ENCODE assay signal across 8 cellular contexts in the genomic region with DNA sequence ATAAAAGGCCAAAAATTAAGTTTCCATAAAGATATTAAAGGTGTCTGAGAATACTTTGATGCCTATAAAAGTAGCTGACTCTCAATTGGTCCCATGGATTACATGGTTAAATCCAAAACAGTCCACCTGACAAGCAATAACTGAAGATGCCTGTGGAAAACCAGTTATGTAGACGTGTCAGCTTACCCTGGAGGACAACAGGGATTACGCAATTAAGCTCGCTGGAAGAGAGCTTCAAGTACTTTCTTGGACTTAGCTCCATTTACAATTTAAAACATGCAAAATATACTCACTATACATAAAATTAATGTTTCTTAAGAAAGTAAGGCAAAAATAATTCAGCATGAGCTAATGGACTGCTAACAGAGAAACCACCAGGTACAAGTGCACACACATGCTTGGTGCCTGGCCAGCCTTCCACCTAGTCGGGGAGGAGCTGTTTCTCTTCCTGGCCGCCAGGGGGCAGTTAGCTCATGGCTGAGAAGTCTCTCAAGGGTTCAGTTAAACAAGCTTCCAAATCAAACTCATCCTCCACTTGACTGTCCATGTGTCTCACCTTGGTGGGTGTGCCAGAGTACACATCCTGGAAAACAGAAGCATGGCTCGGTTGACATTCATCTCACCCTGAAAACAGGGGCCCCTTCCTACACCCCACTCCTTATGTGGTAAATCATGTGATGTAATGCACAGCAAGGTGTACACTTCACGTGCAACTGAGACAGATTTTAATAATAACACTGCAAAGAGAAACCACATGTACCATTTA. TPM values are rescaled to one million over a fixed set of nuclear protein-coding genes. Genes with fewer than 3 reads are reported as not detected.
DNase-seq lines count a peak whose midpoint lies in the region; ATAC-seq and TF ChIP-seq lines count a peak whose summit lies in the region.

No MANE protein-coding gene starts in this region.

- no peak overlapping the region for H3K4me3 Mint-ChIP-seq in activated CD4-positive, alpha-beta T cell treated with anti-CD3 and anti-CD28 coated beads, Interleukin-2, amount 10 ng/mL, durations not matched to agents 24 days and 14 days
- no peak overlapping the region for H3K4me3 Mint-ChIP-seq in memory B cell

- peak overlapping the region; percentile 39 for H3K27ac Mint-ChIP-seq in activated CD4-positive, alpha-beta T cell treated with anti-CD3 and anti-CD28 coated beads, Interleukin-2, amount 10 ng/mL, durations not matched to agents 24 days and 14 days
- H3K27ac Mint-ChIP-seq in memory B cell, result no peak overlapping the region

- intact Hi-C loops in activated CD4-positive, alpha-beta T cell treated with anti-CD3 and anti-CD28 coated beads, Interleukin-2, amount 10 ng/mL, durations not matched to agents 24 days and 14 days (cut with micrococcal nuclease), result loop anchor here (1.0 kb wide), 2 partner anchors 17 to 33 kb away; no protein-coding TSS in a partner anchor

- H3K4me1 Mint-ChIP-seq in activated CD4-positive, alpha-beta T cell treated with anti-CD3 and anti-CD28 coated beads, Interleukin-2, amount 10 ng/mL, durations not matched to agents 24 days and 14 days, result peaks cover 7% of the 10 kb centered on the region
- peaks cover 3% of the 10 kb centered on the region for H3K4me1 Mint-ChIP-seq in memory B cell

- ATAC-seq in HG03280 (IDR thresholded peaks at IDR 0.05; ENCODE audit: unreplicated experiment), result peak; percentile 84
- peak; percentile 98 for ATAC-seq in memory B cell (ENCODE audit: low read depth)
- ATAC-seq in HG03139 (IDR thresholded peaks at IDR 0.05; ENCODE audit: unreplicated experiment), result no peak

- H3K27me3 Mint-ChIP-seq in activated CD4-positive, alpha-beta T cell treated with anti-CD3 and anti-CD28 coated beads, Interleukin-2, amount 10 ng/mL, durations not matched to agents 24 days and 14 days, result no peaks in the 10 kb centered on the region
- H3K27me3 Mint-ChIP-seq in memory B cell, result no peaks in the 10 kb centered on the region

- DNase-seq in GM13977 (ENCODE audit: low spot score), result peak; percentile 79
- DNase-seq in NCI-H69 (lab: John Stamatoyannopoulos, UW), result peak; percentile 67
- peak; percentile 93 for DNase-seq in activated CD4-positive, alpha-beta T cell treated with anti-CD3 and anti-CD28 coated beads, Interleukin-2, amount 10 ng/mL, durations not matched to agents 24 days and 14 days
- peak; percentile 90 for DNase-seq in dermis blood vessel endothelial cell
- peak; percentile 72 to 81 for DNase-seq in memory B cell (ENCODE audit: low spot score in 2 of 2)
- peak; percentile 29 to 53 for DNase-seq in stimulated activated CD8-positive, alpha-beta memory T cell treated with anti-CD3 and anti-CD28 coated beads, Interleukin-15, amount 100 ng/mL, for 4 hours (ENCODE audit: low read depth in 2 of 2)

- H3K9me3 Mint-ChIP-seq in activated CD4-positive, alpha-beta T cell treated with anti-CD3 and anti-CD28 coated beads, Interleukin-2, amount 10 ng/mL, durations not matched to agents 24 days and 14 days, result no peaks in the 10 kb centered on the region
- no peaks in the 10 kb centered on the region for H3K9me3 Mint-ChIP-seq in memory B cell

- in situ Hi-C loops in GM13977 (cut with MboI; ENCODE audit: low pct_unique_long_range_greater_than_20kb, low sequenced_read_pairs, unreplicated experiment), result no loop called here

- peak; percentile 92 for TF ChIP-seq CTCF in GM13977 (IDR thresholded peaks at IDR 0.05; ENCODE audit: extremely low read depth, insufficient read depth, missing control alignments)

- peaks cover 55% of the 10 kb centered on the region for H3K36me3 Mint-ChIP-seq in activated CD4-positive, alpha-beta T cell treated with anti-CD3 and anti-CD28 coated beads, Interleukin-2, amount 10 ng/mL, durations not matched to agents 24 days and 14 days (ENCODE audit: low read depth)
- H3K36me3 Mint-ChIP-seq in memory B cell, result peaks cover 15% of the 10 kb centered on the region

RNA-seq across cellular contexts. Expression of a gene that starts 9.2 kb away (rescaled TPM):
- 3.5 and 4.0 TPM in 2 replicates for total RNA-seq in activated CD4-positive, alpha-beta T cell treated with anti-CD3 and anti-CD28 coated beads, Interleukin-2, amount 10 ng/mL, durations not matched to agents 24 days and 14 days
- 1.1 and 2.4 TPM in 2 replicates for total RNA-seq in dermis blood vessel endothelial cell

RNA-seq across cellular contexts. Expression of a gene that starts 18.8 kb away (rescaled TPM):
- total RNA-seq in activated CD4-positive, alpha-beta T cell treated with anti-CD3 and anti-CD28 coated beads, Interleukin-2, amount 10 ng/mL, durations not matched to agents 24 days and 14 days, result 150 and 156 TPM in 2 replicates
- total RNA-seq in dermis blood vessel endothelial cell, result 61.5 and 62.8 TPM in 2 replicates

RNA-seq across cellular contexts. Expression of a gene that starts 27.8 kb away (rescaled TPM):
- total RNA-seq in activated CD4-positive, alpha-beta T cell treated with anti-CD3 and anti-CD28 coated beads, Interleukin-2, amount 10 ng/mL, durations not matched to agents 24 days and 14 days, result 26.6 and 27.8 TPM in 2 replicates
- total RNA-seq in dermis blood vessel endothelial cell, result 34.7 and 44.8 TPM in 2 replicates

RNA-seq across cellular contexts. Expression of a gene that starts 28.0 kb away (rescaled TPM):
- 134 and 142 TPM in 2 replicates for total RNA-seq in activated CD4-positive, alpha-beta T cell treated with anti-CD3 and anti-CD28 coated beads, Interleukin-2, amount 10 ng/mL, durations not matched to agents 24 days and 14 days
- total RNA-seq in dermis blood vessel endothelial cell, result 13.4 and 34.2 TPM in 2 replicates

Comparison
In these comparisons a context has a peak if more than half of its experiments do, and no peak if none do; other contexts are left out.
1. DNase-seq: peak in every context shown above with its lines; median percentile 93 in activated CD4-positive, alpha-beta T cell treated with anti-CD3 and anti-CD28 coated beads, Interleukin-2, amount 10 ng/mL, durations not matched to agents 24 days and 14 days; 90 in dermis blood vessel endothelial cell; 79 in GM13977; 76 in memory B cell; 67 in NCI-H69; 41 in stimulated activated CD8-positive, alpha-beta memory T cell treated with anti-CD3 and anti-CD28 coated beads, Interleukin-15, amount 100 ng/mL, for 4 hours.